Comparison of ENCODE assay signal across 18 cellular contexts in the genomic region with DNA sequence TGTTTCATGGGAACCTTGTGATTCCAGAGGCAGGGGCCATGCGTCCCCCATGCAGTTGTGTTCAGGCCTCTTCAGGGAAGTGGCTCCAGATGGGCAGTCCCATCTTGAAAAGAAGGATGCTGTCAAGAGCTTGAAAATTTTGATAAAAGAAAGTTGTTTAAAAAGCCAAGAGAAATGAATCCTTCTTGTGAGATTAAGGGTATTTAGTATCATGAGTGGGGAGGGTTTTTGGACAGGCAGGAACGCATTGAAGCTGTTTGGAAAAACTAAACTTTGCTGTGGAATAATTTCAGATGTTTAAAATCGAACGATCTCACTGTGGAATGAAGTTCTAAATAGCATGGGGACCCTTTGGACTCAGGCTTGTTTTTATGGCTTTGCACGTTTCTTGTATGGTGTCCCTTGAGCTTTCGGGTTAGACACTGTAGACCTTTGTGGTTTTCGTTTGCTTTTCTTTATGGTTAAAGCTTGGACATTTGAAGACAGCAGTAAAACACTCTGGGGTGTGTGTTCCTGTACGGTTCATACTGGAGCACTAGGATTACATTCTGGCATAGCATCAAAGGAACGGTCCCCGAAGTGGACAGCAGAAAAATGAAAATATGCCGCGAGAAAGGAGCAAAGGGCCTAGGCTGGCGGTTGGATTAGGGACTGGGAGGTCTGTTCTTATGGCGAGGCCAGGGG. TPM values are rescaled to one million over a fixed set of nuclear protein-coding genes. Genes with fewer than 3 reads are reported as not detected.
"Had no signal": no experiment of that assay in that cellular context is flagged by ENCODE, and none has a peak within 500 bp of the region (broad histone marks: within the 10 kb centered on the region; RNA-seq: fewer than 3 reads in every experiment).

No MANE protein-coding gene starts in this region.

- H3K27ac Mint-ChIP-seq: activated T-helper 17 cell treated with anti-CD3 and anti-CD28 coated beads, Interleukin-2, amount 50 U/mL, for 72 hours; naive thymus-derived CD4-positive, alpha-beta T cell; stimulated activated naive CD8-positive, alpha-beta T cell treated with anti-CD3 and anti-CD28 coated beads, Interleukin-15, Interleukin-2, amounts not matched to agents 100 ng/mL and 50 ng/mL, for 24 hours; T-helper 17 cell had no signal

- H3K4me1 ChIP-seq: foreskin keratinocyte had no signal

- ATAC-seq: activated T-helper 17 cell treated with anti-CD3 and anti-CD28 coated beads, Interleukin-2, amount 50 U/mL, for 72 hours; esophagus mucosa; naive thymus-derived CD4-positive, alpha-beta T cell; T-helper 17 cell had no signal

- H3K4me3 Mint-ChIP-seq: activated T-helper 17 cell treated with anti-CD3 and anti-CD28 coated beads, Interleukin-2, amount 50 U/mL, for 72 hours; naive thymus-derived CD4-positive, alpha-beta T cell; stimulated activated naive CD8-positive, alpha-beta T cell treated with anti-CD3 and anti-CD28 coated beads, Interleukin-15, Interleukin-2, amounts not matched to agents 100 ng/mL and 50 ng/mL, for 24 hours; T-helper 17 cell had no signal

- DNase-seq: activated CD4-positive, alpha-beta T cell treated with anti-CD3 and anti-CD28 coated beads, Interleukin-2, amount 50 U/mL, for 48 hours; activated naive CD4-positive, alpha-beta T cell treated with Interleukin-2 at 50 U/mL for 16 hours; anterior cingulate cortex; foreskin keratinocyte; mammary epithelial cell; naive thymus-derived CD4-positive, alpha-beta T cell; T-helper 17 cell; WERI-Rb-1 had no signal

- H3K36me3 ChIP-seq: neutrophil, suprapubic skin, WERI-Rb-1 had no signal

- H3K4me2 ChIP-seq: smooth muscle cell had no signal

- H3K4me1 Mint-ChIP-seq: activated T-helper 17 cell treated with anti-CD3 and anti-CD28 coated beads, Interleukin-2, amount 50 U/mL, for 72 hours; naive thymus-derived CD4-positive, alpha-beta T cell; T-helper 17 cell had no signal

- H3K9me3 ChIP-seq: suprapubic skin had no signal

- H3K4me3 ChIP-seq: smooth muscle cell, suprapubic skin had no signal

- H3K27me3 ChIP-seq: neutrophil had no signal

- H3K27ac ChIP-seq: foreskin keratinocyte, neutrophil, suprapubic skin, WERI-Rb-1 had no signal

RNA-seq across cellular contexts. Expression of a gene that starts 18.2 kb away (rescaled TPM):
- total RNA-seq: bronchial epithelial cell, chondrocyte, esophagus mucosa, foreskin keratinocyte, mammary epithelial cell, mononuclear cell, T-helper 17 cell, urinary bladder had no signal
- polyA plus RNA-seq: foreskin keratinocyte; mammary epithelial cell; naive thymus-derived CD4-positive, alpha-beta T cell had no signal
